In the genomic region with DNA sequence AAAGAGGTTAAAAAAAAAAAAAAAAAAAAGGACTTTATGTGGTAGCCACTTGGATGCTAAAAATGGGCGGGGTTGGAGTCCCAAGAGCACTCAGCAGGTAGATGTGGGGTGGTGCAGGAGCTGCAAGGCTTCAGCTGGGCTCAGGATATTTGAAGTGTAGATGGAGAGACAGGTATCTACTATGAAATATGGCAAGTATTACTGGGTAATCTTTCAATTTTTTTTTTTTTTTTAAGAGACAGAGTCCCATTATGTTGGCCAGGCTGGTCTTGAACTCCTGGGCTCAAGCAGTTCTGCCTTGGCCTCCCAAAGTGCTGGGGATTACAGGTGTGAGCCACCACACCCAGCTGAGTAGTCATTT, we compare ENCODE assay signal across 25 cellular contexts. TPM values are rescaled to one million over a fixed set of nuclear protein-coding genes. Genes with fewer than 3 reads are reported as not detected.
DNase-seq lines count a peak whose midpoint lies in the region; ATAC-seq and TF ChIP-seq lines count a peak whose summit lies in the region.
"Had no signal": no experiment of that assay in that cellular context is flagged by ENCODE, and none has a peak within 500 bp of the region (broad histone marks: within the 10 kb centered on the region; RNA-seq: fewer than 3 reads in every experiment).

No MANE protein-coding gene starts in this region.

- no peaks in the 10 kb centered on the region for H3K9me3 Mint-ChIP-seq in activated naive CD8-positive, alpha-beta T cell (ENCODE audit: low read depth)
- no peaks in the 10 kb centered on the region for H3K9me3 Mint-ChIP-seq in activated naive CD8-positive, alpha-beta T cell treated with anti-CD3 and anti-CD28 coated beads, Interleukin-2, amount 50 U/mL, for 24 hours
- no peaks in the 10 kb centered on the region for H3K9me3 Mint-ChIP-seq in dendritic cell treated with granulocyte-macrophage colony-stimulating factor and Interleukin-4, amounts not matched to agents 40 ng/mL and 50 ng/mL, for 4 days
- H3K9me3 Mint-ChIP-seq in stimulated activated effector memory CD8-positive, alpha-beta T cell treated with anti-CD3 and anti-CD28 coated beads, Interleukin-12 subunit alpha, Interleukin-12 subunit beta, amount 100 ng/mL, for 72 hours = no peaks in the 10 kb centered on the region
- H3K9me3 Mint-ChIP-seq: T-helper 1 cell treated with Interleukin-12 subunit alpha and Interleukin-12 subunit beta and Interleukin-4 antibody, amounts not matched to agents 30 μg/mL and 1 μg/mL, for 36 hours had no signal

- no peaks in the 10 kb centered on the region for H3K27me3 ChIP-seq in gastrocnemius medialis
- H3K27me3 ChIP-seq: heart left ventricle, sigmoid colon, testis, uterus had no signal

- H3K36me3 Mint-ChIP-seq in activated naive CD8-positive, alpha-beta T cell = peaks cover 6% of the 10 kb centered on the region
- peaks cover 65% of the 10 kb centered on the region for H3K36me3 Mint-ChIP-seq in activated naive CD8-positive, alpha-beta T cell treated with anti-CD3 and anti-CD28 coated beads, Interleukin-2, amount 50 U/mL, for 24 hours (ENCODE audit: low read depth)
- peaks cover 79% of the 10 kb centered on the region for H3K36me3 Mint-ChIP-seq in dendritic cell treated with granulocyte-macrophage colony-stimulating factor and Interleukin-4, amounts not matched to agents 40 ng/mL and 50 ng/mL, for 4 days (ENCODE audit: low read depth)
- H3K36me3 Mint-ChIP-seq in stimulated activated effector memory CD8-positive, alpha-beta T cell treated with anti-CD3 and anti-CD28 coated beads, Interleukin-12 subunit alpha, Interleukin-12 subunit beta, amount 100 ng/mL, for 72 hours = peaks cover 100% of the 10 kb centered on the region

- TF ChIP-seq CTCF in gastrocnemius medialis (IDR thresholded peaks at IDR 0.05 in 4 of 5, conservative IDR thresholded peaks at IDR 0.05 in 1 of 5) = no peak

- H3K4me1 Mint-ChIP-seq in activated naive CD8-positive, alpha-beta T cell (ENCODE audit: low read depth) = peaks cover 7% of the 10 kb centered on the region
- peaks cover 6% of the 10 kb centered on the region for H3K4me1 Mint-ChIP-seq in activated naive CD8-positive, alpha-beta T cell treated with anti-CD3 and anti-CD28 coated beads, Interleukin-2, amount 50 U/mL, for 24 hours
- H3K4me1 Mint-ChIP-seq in dendritic cell treated with granulocyte-macrophage colony-stimulating factor and Interleukin-4, amounts not matched to agents 40 ng/mL and 50 ng/mL, for 4 days (ENCODE audit: low read depth) = peaks cover 34% of the 10 kb centered on the region
- peaks cover 26% of the 10 kb centered on the region for H3K4me1 Mint-ChIP-seq in stimulated activated effector memory CD8-positive, alpha-beta T cell treated with anti-CD3 and anti-CD28 coated beads, Interleukin-12 subunit alpha, Interleukin-12 subunit beta, amount 100 ng/mL, for 72 hours

- intact Hi-C loops in dendritic cell treated with granulocyte-macrophage colony-stimulating factor and Interleukin-4, amounts not matched to agents 40 ng/mL and 50 ng/mL, for 4 days (cut with micrococcal nuclease) = no loop called here
- intact Hi-C loops in gastrocnemius medialis (cut with DNase I; ENCODE audit: low total_unique reads) = no loop called here

- no peak for TF ChIP-seq POLR2A in gastrocnemius medialis (IDR thresholded peaks at IDR 0.05)

- DNase-seq in activated naive CD8-positive, alpha-beta T cell treated with anti-CD3 and anti-CD28 coated beads, Interleukin-2, amount 50 U/mL, for 24 hours = no peak
- DNase-seq in SK-N-MC (ENCODE audit: low read depth, low spot score) = no peak
- DNase-seq in stimulated activated effector memory CD8-positive, alpha-beta T cell treated with anti-CD3 and anti-CD28 coated beads, Interleukin-12 subunit alpha, Interleukin-12 subunit beta, amount 100 ng/mL, for 72 hours (ENCODE audit: low spot score in 2 of 2) = no peak
- no peak for DNase-seq in kidney tubule cell (ENCODE audit: low spot score)
- DNase-seq in gastrocnemius medialis = no peak
- DNase-seq: activated CD4-positive, alpha-beta T cell treated with anti-CD3 and anti-CD28 coated beads for 1 hour; amniotic stem cell; effector memory CD4-positive, alpha-beta T cell; GOT3; heart left ventricle; kidney glomerular epithelial cell; NCI-H1417 treated with DMSO at 0.1 percent for 48 hours; NCI-H446; sigmoid colon; stimulated activated CD4-positive, alpha-beta T cell treated with anti-CD3 and anti-CD28 coated beads, Interleukin-4, amount 100 ng/mL, for 24 hours; stimulated activated naive CD4-positive, alpha-beta T cell; testis; uterus had no signal

- peak overlapping the region; percentile 83 for H3K27ac Mint-ChIP-seq in activated naive CD8-positive, alpha-beta T cell
- no peak overlapping the region for H3K27ac Mint-ChIP-seq in activated naive CD8-positive, alpha-beta T cell treated with anti-CD3 and anti-CD28 coated beads, Interleukin-2, amount 50 U/mL, for 24 hours
- H3K27ac Mint-ChIP-seq in dendritic cell treated with granulocyte-macrophage colony-stimulating factor and Interleukin-4, amounts not matched to agents 40 ng/mL and 50 ng/mL, for 4 days = peak overlapping the region; percentile 59
- peak overlapping the region; percentile 75 for H3K27ac Mint-ChIP-seq in stimulated activated effector memory CD8-positive, alpha-beta T cell treated with anti-CD3 and anti-CD28 coated beads, Interleukin-12 subunit alpha, Interleukin-12 subunit beta, amount 100 ng/mL, for 72 hours

- H3K4me3 ChIP-seq in SK-N-MC = no peak overlapping the region
- H3K4me3 ChIP-seq in gastrocnemius medialis = no peak overlapping the region
- H3K4me3 ChIP-seq: heart left ventricle, sigmoid colon, testis, uterus had no signal

- H3K4me3 Mint-ChIP-seq in activated naive CD8-positive, alpha-beta T cell = no peak overlapping the region
- no peak overlapping the region for H3K4me3 Mint-ChIP-seq in activated naive CD8-positive, alpha-beta T cell treated with anti-CD3 and anti-CD28 coated beads, Interleukin-2, amount 50 U/mL, for 24 hours
- no peak overlapping the region for H3K4me3 Mint-ChIP-seq in dendritic cell treated with granulocyte-macrophage colony-stimulating factor and Interleukin-4, amounts not matched to agents 40 ng/mL and 50 ng/mL, for 4 days
- H3K4me3 Mint-ChIP-seq in stimulated activated effector memory CD8-positive, alpha-beta T cell treated with anti-CD3 and anti-CD28 coated beads, Interleukin-12 subunit alpha, Interleukin-12 subunit beta, amount 100 ng/mL, for 72 hours = no peak overlapping the region
- H3K4me3 Mint-ChIP-seq: T-helper 1 cell treated with Interleukin-12 subunit alpha and Interleukin-12 subunit beta and Interleukin-4 antibody, amounts not matched to agents 30 μg/mL and 1 μg/mL, for 36 hours had no signal

- no peaks in the 10 kb centered on the region for H3K27me3 Mint-ChIP-seq in activated naive CD8-positive, alpha-beta T cell
- no peaks in the 10 kb centered on the region for H3K27me3 Mint-ChIP-seq in activated naive CD8-positive, alpha-beta T cell treated with anti-CD3 and anti-CD28 coated beads, Interleukin-2, amount 50 U/mL, for 24 hours
- no peaks in the 10 kb centered on the region for H3K27me3 Mint-ChIP-seq in dendritic cell treated with granulocyte-macrophage colony-stimulating factor and Interleukin-4, amounts not matched to agents 40 ng/mL and 50 ng/mL, for 4 days
- H3K27me3 Mint-ChIP-seq: progenitor cell of endocrine pancreas had no signal

- in situ Hi-C loops in gastrocnemius medialis (cut with MboI; ENCODE audit: low sequenced_read_pairs in 4 of 4) = loop anchor here in 1 of 4 donors (25.0 kb wide), 1 partner anchor 301 kb away; a partner anchor contains a TSS

- ATAC-seq in activated naive CD8-positive, alpha-beta T cell treated with anti-CD3 and anti-CD28 coated beads, Interleukin-2, amount 50 U/mL, for 24 hours = no peak
- ATAC-seq in stimulated activated effector memory CD8-positive, alpha-beta T cell treated with anti-CD3 and anti-CD28 coated beads, Interleukin-12 subunit alpha, Interleukin-12 subunit beta, amount 100 ng/mL, for 72 hours = no peak
- ATAC-seq in GM21786 (IDR thresholded peaks at IDR 0.05; ENCODE audit: unreplicated experiment) = no peak
- ATAC-seq in gastrocnemius medialis = no peak
- ATAC-seq: esophagus mucosa, heart left ventricle had no signal

- H3K9ac ChIP-seq in SK-N-MC (ENCODE audit: insufficient read length) = no peak overlapping the region

- H3K9me3 ChIP-seq in SK-N-MC (ENCODE audit: low read depth, low read length) (no peaks in the 10 kb centered on the region), gastrocnemius medialis (no peaks in the 10 kb centered on the region)
- H3K9me3 ChIP-seq: heart left ventricle, sigmoid colon, testis, uterus had no signal

- peaks cover 61% of the 10 kb centered on the region for H3K36me3 ChIP-seq in SK-N-MC (ENCODE audit: insufficient read depth, low read length)
- peaks cover 0 to 64% of the 10 kb centered on the region in 2 donors for H3K36me3 ChIP-seq in gastrocnemius medialis
- H3K36me3 ChIP-seq: uterus had no signal

- H3K27ac ChIP-seq in SK-N-MC (peak overlapping the region; percentile 87; the same call in 1 of the 2 replicates), gastrocnemius medialis (no peak overlapping the region)
- H3K27ac ChIP-seq: C4-2B, heart left ventricle, sigmoid colon, testis, uterus had no signal

- H3K4me1 ChIP-seq in gastrocnemius medialis = no peaks in the 10 kb centered on the region
- H3K4me1 ChIP-seq: heart left ventricle, testis, uterus had no signal

RNA-seq across cellular contexts. Expression of a gene that starts 7.6 kb away (rescaled TPM):
- total RNA-seq in gastrocnemius medialis = 100 to 1,000 TPM; 140 to 196 (median 167) TPM

RNA-seq across cellular contexts. Expression of a gene that starts 15.7 kb away (rescaled TPM):
- total RNA-seq in gastrocnemius medialis = 10 to 100 TPM; 24.0 to 68.6 (median 47.7) TPM

RNA-seq across cellular contexts. Expression of a gene that starts 25.1 kb away (rescaled TPM):
- total RNA-seq in gastrocnemius medialis = 10 to 100 TPM; 13.9 to 28.5 (median 20.6) TPM

RNA-seq across cellular contexts. Expression of a gene that starts 39.8 kb away (rescaled TPM):
- total RNA-seq in gastrocnemius medialis = 100 to 1,000 TPM; 380 to 909 (median 764) TPM
